In the genomic region with DNA sequence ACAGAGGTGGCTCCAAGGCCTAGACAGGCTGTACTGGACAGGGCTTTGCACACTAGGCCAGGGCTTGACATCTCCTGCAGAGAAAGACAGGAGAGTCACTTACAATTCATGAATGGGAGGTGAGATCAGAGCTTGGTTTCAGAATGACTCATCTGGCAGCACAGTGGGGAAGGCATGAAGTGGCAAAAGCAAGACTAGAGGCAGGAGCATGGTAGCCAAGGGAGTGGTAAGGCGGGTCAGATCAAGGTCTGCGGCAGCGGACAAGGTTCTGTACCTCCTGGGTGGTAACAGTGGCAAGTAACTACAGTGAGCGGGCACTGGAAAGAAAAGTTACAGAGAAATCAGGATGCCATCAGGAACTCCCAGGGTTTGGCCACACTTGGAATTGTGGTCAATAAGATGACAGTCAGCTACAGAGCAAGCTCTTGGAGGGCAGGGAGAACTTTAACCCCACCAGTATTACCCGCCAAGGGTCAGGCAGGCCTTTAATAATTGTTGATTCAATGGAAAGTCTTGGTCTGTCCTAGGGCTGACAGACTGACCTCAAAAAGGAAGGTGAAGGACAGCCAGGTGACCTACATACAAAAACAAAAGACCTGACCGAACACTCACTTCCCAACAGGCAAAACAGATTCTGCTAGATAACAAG, we compare ENCODE assay signal across 8 cellular contexts. TPM values are rescaled to one million over a fixed set of nuclear protein-coding genes. Genes with fewer than 3 reads are reported as not detected.
A peak's percentile ranks its signal among the peaks of the same experiment; 100 is the strongest.
DNase-seq lines count a peak whose midpoint lies in the region; ATAC-seq and TF ChIP-seq lines count a peak whose summit lies in the region.

No MANE protein-coding gene starts in this region.

- H3K9me3 Mint-ChIP-seq in central memory CD8-positive, alpha-beta T cell = no peaks in the 10 kb centered on the region

- no peak overlapping the region for H3K4me3 ChIP-seq in NB4 (ENCODE audit: low read depth, low read length)
- H3K4me3 ChIP-seq in effector memory CD4-positive, alpha-beta T cell (ENCODE audit: insufficient read depth, low read depth, low read length, poor library complexity, severe bottlenecking) = no peak overlapping the region
- no peak overlapping the region for H3K4me3 ChIP-seq in Karpas-422 (ENCODE audit: low read length)

- no peaks in the 10 kb centered on the region for H3K27me3 ChIP-seq in effector memory CD4-positive, alpha-beta T cell (replicated peaks; ENCODE audit: control insufficient read depth, insufficient read depth, low read length, poor library complexity, severe bottlenecking)
- no peaks in the 10 kb centered on the region for H3K27me3 ChIP-seq in Karpas-422 (ENCODE audit: low read length)

- H3K27me3 Mint-ChIP-seq in central memory CD8-positive, alpha-beta T cell = no peaks in the 10 kb centered on the region

- no peaks in the 10 kb centered on the region for H3K9me3 ChIP-seq in effector memory CD4-positive, alpha-beta T cell (ENCODE audit: control insufficient read depth, low read length)
- no peaks in the 10 kb centered on the region for H3K9me3 ChIP-seq in Karpas-422 (ENCODE audit: low read length)

- H3K4me1 Mint-ChIP-seq in central memory CD8-positive, alpha-beta T cell = peaks cover 41% of the 10 kb centered on the region

- no peaks in the 10 kb centered on the region for H3K9me2 ChIP-seq in Karpas-422 (replicated peaks; ENCODE audit: insufficient read depth, low read length)

- H3K4me1 ChIP-seq in effector memory CD4-positive, alpha-beta T cell (ENCODE audit: control insufficient read depth, insufficient read depth, low read length, poor library complexity, severe bottlenecking) = peaks cover under 1% of the 10 kb centered on the region
- H3K4me1 ChIP-seq in Karpas-422 (ENCODE audit: low read length) = peaks cover 16% of the 10 kb centered on the region

- no peak overlapping the region for H3K27ac ChIP-seq in effector memory CD4-positive, alpha-beta T cell (ENCODE audit: insufficient read depth, low read length, poor library complexity, severe bottlenecking)
- no peak overlapping the region for H3K27ac ChIP-seq in Karpas-422 (ENCODE audit: low read length)

- peak; percentile 90 for ATAC-seq in GM18508 (IDR thresholded peaks at IDR 0.05; ENCODE audit: insufficient read depth, unreplicated experiment)
- ATAC-seq in central memory CD8-positive, alpha-beta T cell (replicated peaks; ENCODE audit: extremely low read depth, poor library complexity, severe bottlenecking) = no peak

- no peak overlapping the region for H3K4me2 ChIP-seq in Karpas-422 (ENCODE audit: low read depth, low read length, poor library complexity, severe bottlenecking)

- peaks cover 17% of the 10 kb centered on the region for H4K20me1 ChIP-seq in Karpas-422 (ENCODE audit: insufficient read depth, low read depth, low read length)

- no peak overlapping the region for H3K4me3 Mint-ChIP-seq in central memory CD8-positive, alpha-beta T cell

- peaks cover 27% of the 10 kb centered on the region for H3K36me3 Mint-ChIP-seq in central memory CD8-positive, alpha-beta T cell (ENCODE audit: insufficient read depth)

- H3K36me3 ChIP-seq in effector memory CD4-positive, alpha-beta T cell (ENCODE audit: control insufficient read depth, insufficient read depth, low read length) = peaks cover 44% of the 10 kb centered on the region
- peaks cover 39% of the 10 kb centered on the region for H3K36me3 ChIP-seq in Karpas-422 (ENCODE audit: insufficient read depth, low read length)

- H3K79me2 ChIP-seq in Karpas-422 (ENCODE audit: low read length) = peaks cover 42% of the 10 kb centered on the region

- no peak for TF ChIP-seq POLR2A in NB4 (IDR thresholded peaks at IDR 0.05; ENCODE audit: extremely low read depth, insufficient read length)

- H3K27ac Mint-ChIP-seq in central memory CD8-positive, alpha-beta T cell (ENCODE audit: low read depth) = peak overlapping the region; percentile 67

- no peak for TF ChIP-seq CTCF in NB4 (IDR thresholded peaks at IDR 0.05; ENCODE audit: low read depth, low read length)

- H3K9ac ChIP-seq in Karpas-422 (ENCODE audit: low read length) = no peak overlapping the region

- DNase-seq in H4 (ENCODE audit: low spot score) (peak; percentile 86), NB4 (ENCODE audit: low read depth) (peak; percentile 42), renal cortical epithelial cell (ENCODE audit: low read depth) (peak; percentile 95), Karpas-422 (no peak), DMS153 treated with DMSO at 0.1 percent for 48 hours (lab: John Stamatoyannopoulos, UW; ENCODE audit: unreplicated experiment) (no peak)
- DNase-seq in central memory CD8-positive, alpha-beta T cell (ENCODE audit: low spot score in 2 of 2) = no peak
- no peak for DNase-seq in effector memory CD4-positive, alpha-beta T cell

- H2AFZ ChIP-seq in Karpas-422 (ENCODE audit: low read length) = no peak overlapping the region

RNA-seq across cellular contexts. Expression of a gene that starts 5.7 kb away (rescaled TPM):
- total RNA-seq in H4 (2014; rRNA removed; shearing (Covaris generic)) = 112 and 124 TPM in 2 replicates
- 90.1 and 103 TPM in 2 replicates for total RNA-seq in renal cortical epithelial cell
- 37.8 and 47.6 TPM in 2 replicates for total RNA-seq in Karpas-422 (2014; rRNA removed; shearing (Covaris generic); ENCODE audit: low replicate concordance)

RNA-seq across cellular contexts. Expression of a gene that starts 31.1 kb away (rescaled TPM):
- total RNA-seq in H4 (2014; rRNA removed; shearing (Covaris generic)) = 4.4 and 5.8 TPM in 2 replicates
- total RNA-seq in renal cortical epithelial cell = 19.8 and 30.7 TPM in 2 replicates
- 53.7 and 54.6 TPM in 2 replicates for total RNA-seq in Karpas-422 (2014; rRNA removed; shearing (Covaris generic); ENCODE audit: low replicate concordance)

Comparison
In these comparisons a context has a peak if more than half of its experiments do, and no peak if none do; other contexts are left out.
1. DNase-seq: peak in H4 (single experiment), NB4 (single experiment) and renal cortical epithelial cell (single experiment); none in central memory CD8-positive, alpha-beta T cell (0 of 2), effector memory CD4-positive, alpha-beta T cell (0 of 3), Karpas-422 (single experiment) and DMS153 treated with DMSO at 0.1 percent for 48 hours (single experiment).